In genomic region chr9:103104101-103104500, GRCh38 we compare ENCODE assay signal across 32 cellular contexts.
"Had no signal": no experiment of that assay in that cellular context is flagged by ENCODE, and none has a peak within 500 bp of the region (broad histone marks: within the 10 kb centered on the region; RNA-seq: fewer than 3 reads in every experiment).

No MANE protein-coding gene starts in this region.

- DNase-seq: activated B cell treated with CpG ODN at 0.5 μM for 24 hours; activated CD4-positive, alpha-beta memory T cell treated with anti-CD3 and anti-CD28 coated beads for 36 hours; activated CD4-positive, alpha-beta T cell treated with anti-CD3 and anti-CD28 coated beads for 4 hours; activated CD4-positive, alpha-beta T cell treated with anti-CD3 and anti-CD28 coated beads, Interleukin-2, amount 10 ng/mL, durations not matched to agents 24 days and 14 days; activated CD4-positive, alpha-beta T cell treated with anti-CD3 and anti-CD28 coated beads, Interleukin-2, amount 50 U/mL, for 1 hour; activated CD4-positive, alpha-beta T cell treated with anti-CD3 and anti-CD28 coated beads, Interleukin-2, amount 50 U/mL, for 4 hours; activated CD4-positive, CD25-positive, alpha-beta regulatory T cell treated with anti-CD3 and anti-CD28 coated beads, Interleukin-2, amount 50 U/mL, for 72 hours; activated CD8-positive, alpha-beta memory T cell treated with anti-CD3 and anti-CD28 coated beads, Interleukin-2, amount 50 U/mL, for 4 hours; activated CD8-positive, alpha-beta T cell treated with anti-CD3 and anti-CD28 coated beads for 36 hours; activated effector memory CD4-positive, alpha-beta T cell treated with anti-CD3 and anti-CD28 coated beads, Interleukin-2, amount 50 U/mL, for 16 hours; activated gamma-delta T cell treated with Interleukin-2 at 50 U/mL for 16 hours; activated naive CD4-positive, alpha-beta T cell treated with anti-CD3 and anti-CD28 coated beads, Interleukin-2, amount 10 ng/mL, durations not matched to agents 7 days and 5 days; activated naive CD4-positive, alpha-beta T cell treated with Interleukin-2 at 50 U/mL for 16 hours; activated naive CD8-positive, alpha-beta T cell treated with anti-CD3 and anti-CD28 coated beads, Interleukin-2, amount 10 ng/mL, durations not matched to agents 7 days and 5 days; activated naive CD8-positive, alpha-beta T cell treated with anti-CD3 and anti-CD28 coated beads, Interleukin-2, amount 50 U/mL, for 24 hours; activated T-cell treated with anti-CD3 and anti-CD28 coated beads for 4 hours; activated T-cell treated with anti-CD3 and anti-CD28 coated beads, Interleukin-2, amount 50 U/mL, for 1 hour; activated T-cell treated with anti-CD3 and anti-CD28 coated beads, Interleukin-2, amount 50 U/mL, for 4 hours; activated T-cell treated with anti-CD3 and anti-CD28 coated beads, Interleukin-2, amount 50 U/mL, for 72 hours; amygdala; anterior cingulate cortex; caudate nucleus; cerebellar nuclear complex; T-cell; T-helper 17 cell; T-helper 9 cell had no signal

- H3K4me1 ChIP-seq: ascending aorta had no signal

- H3K27me3 ChIP-seq: ascending aorta, cardiac muscle cell had no signal

- H3K36me3 ChIP-seq: ascending aorta, cardiac muscle cell had no signal

- ATAC-seq: activated CD8-positive, alpha-beta T cell treated with anti-CD3 and anti-CD28 coated beads for 36 hours; activated naive CD8-positive, alpha-beta T cell treated with anti-CD3 and anti-CD28 coated beads, Interleukin-2, amount 50 U/mL, for 24 hours; activated T-cell treated with anti-CD3 and anti-CD28 coated beads, Interleukin-2, amount 50 U/mL, for 4 hours; activated T-cell treated with anti-CD3 and anti-CD28 coated beads, Interleukin-2, amount 50 U/mL, for 72 hours; activated T-helper 17 cell treated with anti-CD3 and anti-CD28 coated beads, Interleukin-2, amount 50 U/mL, for 72 hours; T-cell; T-helper 17 cell had no signal

- FAIRE-seq: bronchial epithelial cell, TTC549 had no signal

- H3K27ac ChIP-seq: ascending aorta, cardiac muscle cell, VCaP had no signal

- H3K4me3 ChIP-seq: ascending aorta, cardiac muscle cell had no signal

- H3K9me3 ChIP-seq: ascending aorta had no signal
